Comparison of ENCODE assay signal across 19 cellular contexts in the genomic region with DNA sequence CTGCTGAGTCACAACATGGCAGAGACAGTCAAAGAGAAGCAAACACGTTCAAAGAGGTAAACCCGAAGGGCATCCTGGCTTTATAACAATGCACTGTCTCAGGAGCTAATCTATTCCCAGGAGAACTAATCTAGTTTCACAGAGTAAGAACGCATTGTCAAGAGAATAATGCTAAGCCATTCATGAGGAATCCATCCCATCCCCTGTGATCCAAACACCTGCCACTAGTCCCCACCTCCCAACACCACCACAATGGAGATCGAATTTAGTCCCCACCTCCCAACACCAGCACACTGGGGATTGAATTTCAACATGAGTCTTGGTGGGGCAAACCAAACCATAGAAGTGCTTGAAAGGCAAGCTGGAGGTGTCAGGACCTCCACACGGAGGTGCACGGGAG.
A peak's percentile ranks its signal among the peaks of the same experiment; 100 is the strongest.
DNase-seq lines count a peak whose midpoint lies in the region; ATAC-seq and TF ChIP-seq lines count a peak whose summit lies in the region.
"Had no signal": no experiment of that assay in that cellular context is flagged by ENCODE, and none has a peak within 500 bp of the region (broad histone marks: within the 10 kb centered on the region; RNA-seq: fewer than 3 reads in every experiment).

No MANE protein-coding gene starts in this region.

- H3K36me3 Mint-ChIP-seq in stimulated activated naive B cell treated with anti-CD40 and anti-IgM and Interleukin-4, amounts not matched to agents 10 μg/mL and 1 μg/mL and 100 μg/mL, for 72 hours = no peaks in the 10 kb centered on the region

- H3K27ac Mint-ChIP-seq in stimulated activated naive B cell treated with anti-CD40 and anti-IgM and Interleukin-4, amounts not matched to agents 10 μg/mL and 1 μg/mL and 100 μg/mL, for 72 hours = no peak overlapping the region
- H3K27ac Mint-ChIP-seq: T-helper 17 cell had no signal

- TF ChIP-seq CTCF in GM20000 (IDR thresholded peaks at IDR 0.05; ENCODE audit: extremely low read depth, missing control alignments) = no peak

- DNase-seq in NCI-H82 (lab: John Stamatoyannopoulos, UW) (peak; percentile 54), NCI-H82 treated with DMSO at 0.1 percent for 48 hours (lab: John Stamatoyannopoulos, UW; ENCODE audit: unreplicated experiment) (no peak), NCI-H2171 (lab: John Stamatoyannopoulos, UW) (peak; percentile 64), NCI-H748 treated with DMSO at 0.1 percent for 48 hours (lab: John Stamatoyannopoulos, UW) (peak; percentile 15), GM20000 (ENCODE audit: low spot score) (no peak), KBM-7 (no peak), NCI-H446 treated with DMSO at 0.1 percent for 48 hours (lab: John Stamatoyannopoulos, UW) (no peak)
- DNase-seq in stimulated activated naive B cell treated with anti-CD40 and anti-IgM and Interleukin-4, amounts not matched to agents 10 μg/mL and 1 μg/mL and 100 μg/mL, for 72 hours = no peak
- DNase-seq: Calu3, GOT3, IMR-90, MM.1S, NCI-H1417, NCI-H187, NCI-H510A treated with DMSO at 0.1 percent for 48 hours, RPMI8226, SHP77 treated with DMSO at 0.1 percent for 48 hours, T-helper 17 cell, T1000 had no signal

- no peaks in the 10 kb centered on the region for H3K27me3 Mint-ChIP-seq in stimulated activated naive B cell treated with anti-CD40 and anti-IgM and Interleukin-4, amounts not matched to agents 10 μg/mL and 1 μg/mL and 100 μg/mL, for 72 hours
- H3K27me3 Mint-ChIP-seq: T-helper 17 cell had no signal

- no peaks in the 10 kb centered on the region for H3K4me1 Mint-ChIP-seq in stimulated activated naive B cell treated with anti-CD40 and anti-IgM and Interleukin-4, amounts not matched to agents 10 μg/mL and 1 μg/mL and 100 μg/mL, for 72 hours
- H3K4me1 Mint-ChIP-seq: T-helper 17 cell had no signal

- H3K4me3 Mint-ChIP-seq in stimulated activated naive B cell treated with anti-CD40 and anti-IgM and Interleukin-4, amounts not matched to agents 10 μg/mL and 1 μg/mL and 100 μg/mL, for 72 hours = no peak overlapping the region
- H3K4me3 Mint-ChIP-seq: T-helper 17 cell had no signal

- peaks cover 0 to 1% of the 10 kb centered on the region in 2 donors for H3K9me3 Mint-ChIP-seq in stimulated activated naive B cell treated with anti-CD40 and anti-IgM and Interleukin-4, amounts not matched to agents 10 μg/mL and 1 μg/mL and 100 μg/mL, for 72 hours

- in situ Hi-C loops in KBM-7 (cut with MboI; ENCODE audit: low pct_unique_long_range_greater_than_20kb, low sequenced_read_pairs) = no loop called here

- no peak for ATAC-seq in stimulated activated naive B cell treated with anti-CD40 and anti-IgM and Interleukin-4, amounts not matched to agents 10 μg/mL and 1 μg/mL and 100 μg/mL, for 72 hours (replicated peaks)
- ATAC-seq: T-helper 17 cell had no signal

Comparison
In these comparisons a context has a peak if more than half of its experiments do, and no peak if none do; other contexts are left out.
1. DNase-seq: peak in NCI-H82 (single experiment), NCI-H2171 (single experiment) and NCI-H748 treated with DMSO at 0.1 percent for 48 hours (single experiment); none in NCI-H82 treated with DMSO at 0.1 percent for 48 hours (single experiment), GM20000 (single experiment), KBM-7 (single experiment), NCI-H446 treated with DMSO at 0.1 percent for 48 hours (single experiment) and stimulated activated naive B cell treated with anti-CD40 and anti-IgM and Interleukin-4, amounts not matched to agents 10 μg/mL and 1 μg/mL and 100 μg/mL, for 72 hours (single experiment).